2 cellular contexts compared by ENCODE assay signal in the genomic region with DNA sequence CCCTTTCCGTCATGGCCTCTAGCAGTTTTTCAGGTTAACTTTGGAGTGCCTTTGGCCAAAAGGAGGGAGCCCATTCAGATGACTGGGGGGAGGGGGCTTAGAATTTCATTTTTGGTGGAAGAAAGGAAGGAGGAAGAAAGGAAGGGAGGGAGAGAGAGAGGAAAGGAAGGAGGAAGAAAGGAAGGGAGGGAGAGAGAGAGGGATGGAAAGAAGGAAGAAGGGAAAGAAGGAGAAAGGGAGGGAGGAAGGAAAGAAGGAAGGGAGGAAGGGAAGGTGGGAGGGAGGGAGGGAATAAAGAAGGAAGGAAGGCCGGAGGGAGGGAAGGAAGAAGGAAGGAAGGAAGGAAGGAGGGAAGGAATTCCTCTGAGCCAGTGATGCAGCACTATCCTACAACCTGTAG.
A peak's percentile ranks its signal among the peaks of the same experiment; 100 is the strongest.
TF ChIP-seq lines count a peak whose summit lies in the region.

No MANE protein-coding gene starts in this region.

TF ChIP-seq in HEK293, 187 proteins besides CTCF, POLR2A, EP300 and RAD21:
- TF ChIP-seq ZNF37A (tag by site-specific recombination; IDR thresholded peaks at IDR 0.05): no peak
- TF ChIP-seq, protein P1, sequence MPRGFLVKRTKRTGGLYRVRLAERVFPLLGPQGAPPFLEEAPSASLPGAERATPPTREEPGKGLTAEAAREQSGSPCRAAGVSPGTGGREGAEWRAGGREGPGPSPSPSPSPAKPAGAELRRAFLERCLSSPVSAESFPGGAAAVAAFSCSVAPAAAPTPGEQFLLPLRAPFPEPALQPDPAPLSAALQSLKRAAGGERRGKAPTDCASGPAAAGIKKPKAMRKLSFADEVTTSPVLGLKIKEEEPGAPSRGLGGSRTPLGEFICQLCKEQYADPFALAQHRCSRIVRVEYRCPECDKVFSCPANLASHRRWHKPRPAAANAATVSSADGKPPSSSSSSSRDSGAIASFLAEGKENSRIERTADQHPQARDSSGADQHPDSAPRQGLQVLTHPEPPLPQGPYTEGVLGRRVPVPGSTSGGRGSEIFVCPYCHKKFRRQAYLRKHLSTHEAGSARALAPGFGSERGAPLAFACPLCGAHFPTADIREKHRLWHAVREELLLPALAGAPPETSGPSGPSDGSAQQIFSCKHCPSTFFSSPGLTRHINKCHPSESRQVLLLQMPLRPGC (tag by site-specific recombination; IDR thresholded peaks at IDR 0.05): no peak
- TF ChIP-seq ZNF366 (tag by site-specific recombination; conservative IDR thresholded peaks at IDR 0.05): peak; percentile 91
- TF ChIP-seq ZNF501 (tag by site-specific recombination; IDR thresholded peaks at IDR 0.05): no peak
- no peak for TF ChIP-seq ZNF114 (tag by site-specific recombination; IDR thresholded peaks at IDR 0.05)
- TF ChIP-seq, protein P2, sequence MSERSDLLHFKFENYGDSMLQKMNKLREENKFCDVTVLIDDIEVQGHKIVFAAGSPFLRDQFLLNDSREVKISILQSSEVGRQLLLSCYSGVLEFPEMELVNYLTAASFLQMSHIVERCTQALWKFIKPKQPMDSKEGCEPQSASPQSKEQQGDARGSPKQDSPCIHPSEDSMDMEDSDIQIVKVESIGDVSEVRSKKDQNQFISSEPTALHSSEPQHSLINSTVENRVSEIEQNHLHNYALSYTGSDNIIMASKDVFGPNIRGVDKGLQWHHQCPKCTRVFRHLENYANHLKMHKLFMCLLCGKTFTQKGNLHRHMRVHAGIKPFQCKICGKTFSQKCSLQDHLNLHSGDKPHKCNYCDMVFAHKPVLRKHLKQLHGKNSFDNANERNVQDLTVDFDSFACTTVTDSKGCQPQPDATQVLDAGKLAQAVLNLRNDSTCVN (tag by site-specific recombination; optimal IDR thresholded peaks at IDR 0.05): no peak
- TF ChIP-seq ZNF658 (tag by site-specific recombination; IDR thresholded peaks at IDR 0.05): no peak
- TF ChIP-seq PRDM1 (tag by site-specific recombination; IDR thresholded peaks at IDR 0.05): peak; percentile 34; the same call in 1 of the 2 replicates

TF ChIP-seq in K562, 482 proteins besides CTCF, POLR2A, EP300 and RAD21:
- TF ChIP-seq CHD4 (IDR thresholded peaks at IDR 0.05; ENCODE audit: insufficient read depth, insufficient replicate concordance, low read depth, low read length, poor library complexity, severe bottlenecking): no peak
- TF ChIP-seq, protein P3, sequence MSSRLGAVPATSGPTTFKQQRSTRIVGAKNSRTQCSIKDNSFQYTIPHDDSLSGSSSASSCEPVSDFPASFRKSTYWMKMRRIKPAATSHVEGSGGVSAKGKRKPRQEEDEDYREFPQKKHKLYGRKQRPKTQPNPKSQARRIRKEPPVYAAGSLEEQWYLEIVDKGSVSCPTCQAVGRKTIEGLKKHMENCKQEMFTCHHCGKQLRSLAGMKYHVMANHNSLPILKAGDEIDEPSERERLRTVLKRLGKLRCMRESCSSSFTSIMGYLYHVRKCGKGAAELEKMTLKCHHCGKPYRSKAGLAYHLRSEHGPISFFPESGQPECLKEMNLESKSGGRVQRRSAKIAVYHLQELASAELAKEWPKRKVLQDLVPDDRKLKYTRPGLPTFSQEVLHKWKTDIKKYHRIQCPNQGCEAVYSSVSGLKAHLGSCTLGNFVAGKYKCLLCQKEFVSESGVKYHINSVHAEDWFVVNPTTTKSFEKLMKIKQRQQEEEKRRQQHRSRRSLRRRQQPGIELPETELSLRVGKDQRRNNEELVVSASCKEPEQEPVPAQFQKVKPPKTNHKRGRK (tag; IDR thresholded peaks at IDR 0.05): peak; percentile 42; the same call in 1 of the 2 replicates
- TF ChIP-seq ZNF431 (CRISPR knock-in tag; IDR thresholded peaks at IDR 0.05): no peak
